32 cellular contexts compared by ENCODE assay signal in genomic region chr1:47160716-47161115, GRCh38. TPM values are rescaled to one million over a fixed set of nuclear protein-coding genes. Genes with fewer than 3 reads are reported as not detected.
"Had no signal": no experiment of that assay in that cellular context is flagged by ENCODE, and none has a peak within 500 bp of the region (broad histone marks: within the 10 kb centered on the region; RNA-seq: fewer than 3 reads in every experiment).

No MANE protein-coding gene starts in this region.

- H3K36me3 ChIP-seq: left ventricle myocardium inferior, neural progenitor cell, neutrophil, right atrium auricular region, right lobe of liver, tibial nerve, uterus had no signal

- FAIRE-seq: islet of Langerhans had no signal

- ATAC-seq: natural killer cell; psoas muscle; stimulated activated memory B cell treated with anti-CD40 and anti-IgM and Interleukin-4, amounts not matched to agents 10 μg/mL and 1 μg/mL and 100 μg/mL, for 72 hours; stimulated activated naive CD8-positive, alpha-beta T cell treated with anti-CD3 and anti-CD28 coated beads, Interleukin-15, amount 100 ng/mL, for 72 hours had no signal

- H3K4me3 ChIP-seq: left ventricle myocardium inferior, lung, neural progenitor cell, psoas muscle, right atrium auricular region, right lobe of liver, smooth muscle cell, tibial nerve, uterus had no signal

- DNase-seq: hypothalamus; immature natural killer cell; kidney; left ventricle myocardium inferior; mesendoderm; naive B cell; natural killer cell; nephron progenitor cell; occipital lobe; psoas muscle; right lobe of liver; stimulated activated CD4-positive, alpha-beta T cell treated with anti-CD3 and anti-CD28 coated beads, Interleukin-1b, Interleukin-23, amount 100 ng/mL, for 48 hours; stimulated activated CD4-positive, alpha-beta T cell treated with anti-CD3 and anti-CD28 coated beads, Interleukin-2, amount 100 ng/mL, for 48 hours; stimulated activated CD4-positive, alpha-beta T cell treated with anti-CD3 and anti-CD28 coated beads, Interleukin-4, amount 100 ng/mL, for 4 hours; stimulated activated CD8-positive, alpha-beta memory T cell treated with anti-CD3 and anti-CD28 coated beads, Interleukin-4, amount 100 ng/mL, for 48 hours; stimulated activated naive CD4-positive, alpha-beta T cell treated with Interleukin-2 at 50 U/mL for 16 hours; stimulated activated naive CD8-positive, alpha-beta T cell treated with anti-CD3 and anti-CD28 coated beads, Interleukin-15, amount 100 ng/mL, for 72 hours; substantia nigra; uterus had no signal

- H3K27me3 ChIP-seq: neural progenitor cell, neutrophil, right atrium auricular region, right lobe of liver, tibial nerve, uterus had no signal

RNA-seq across cellular contexts. Expression of gene CYP4A22, which starts 23.5 kb away (rescaled TPM):
- total RNA-seq: left ventricle myocardium inferior, mesothelial cell of epicardium, mononuclear cell, natural killer cell, occipital lobe, osteocyte, psoas muscle, right atrium auricular region, skeletal muscle tissue, smooth muscle cell, temporal lobe had no signal

RNA-seq across cellular contexts. Expression of gene PDZK1IP1, which starts 29.1 kb away (rescaled TPM):
- total RNA-seq: left ventricle myocardium inferior, mesothelial cell of epicardium, occipital lobe, osteocyte, skeletal muscle tissue, smooth muscle cell, temporal lobe had no signal
